ENCODE assay signal across 7 cellular contexts in the genomic region with DNA sequence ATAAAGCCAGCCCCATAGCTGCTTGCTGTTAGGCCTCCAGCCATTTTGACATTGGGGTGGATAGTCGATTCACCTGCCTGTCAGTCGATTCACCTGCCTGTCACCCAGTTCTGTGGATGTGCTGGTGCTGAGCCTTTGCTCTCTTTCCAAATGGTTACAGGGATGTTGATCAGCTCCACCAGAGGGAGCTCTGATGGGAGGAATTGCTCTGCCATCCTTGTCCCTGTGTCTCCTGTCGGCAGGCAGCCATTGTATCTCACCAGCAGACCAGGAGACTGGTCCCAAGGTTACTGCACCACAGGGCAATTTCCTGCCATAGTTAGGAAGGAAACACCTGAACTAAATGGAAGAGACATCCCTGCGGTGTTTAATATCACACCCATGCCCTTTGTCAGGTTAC. TPM values are rescaled to one million over a fixed set of nuclear protein-coding genes. Genes with fewer than 3 reads are reported as not detected.
A peak's percentile ranks its signal among the peaks of the same experiment; 100 is the strongest.
DNase-seq lines count a peak whose midpoint lies in the region; ATAC-seq and TF ChIP-seq lines count a peak whose summit lies in the region.

No MANE protein-coding gene starts in this region.

- no peak for ATAC-seq in gastroesophageal sphincter
- ATAC-seq in effector memory CD8-positive, alpha-beta T cell (replicated peaks) = no peak

- H3K9me3 Mint-ChIP-seq in effector memory CD8-positive, alpha-beta T cell = no peaks in the 10 kb centered on the region

- H3K27me3 Mint-ChIP-seq in effector memory CD8-positive, alpha-beta T cell = peaks cover 9 to 15% of the 10 kb centered on the region in 2 donors

- peaks cover 4% of the 10 kb centered on the region for H4K20me1 ChIP-seq in smooth muscle cell (ENCODE audit: low read depth)

- H3K4me3 ChIP-seq in gastroesophageal sphincter (no peak overlapping the region), smooth muscle cell (no peak overlapping the region)

- 62% methylated on average over 3 of the region's 4 CpGs; no CpG with 5 or more reads in 1 of the 2 donors for whole genome bisulfite sequencing in gastroesophageal sphincter (ENCODE audit: low coverage in 1 of 2), 2 donors
- WGBS in smooth muscle cell (ENCODE audit: low lambda C conversion rate) = 85% methylated on average over 4 of the region's 4 CpGs

- TF ChIP-seq EP300 in gastroesophageal sphincter (IDR thresholded peaks at IDR 0.05) = no peak

- H3K4me1 Mint-ChIP-seq in effector memory CD8-positive, alpha-beta T cell (ENCODE audit: low read depth in 2 of 2) = peaks cover 6 to 12% of the 10 kb centered on the region in 2 donors

- H3K36me3 Mint-ChIP-seq in effector memory CD8-positive, alpha-beta T cell (ENCODE audit: insufficient read depth) = no peaks in the 10 kb centered on the region

- peak overlapping the region in 1 of 2 donors; percentile 7 for H3K4me3 Mint-ChIP-seq in effector memory CD8-positive, alpha-beta T cell

- H3K36me3 ChIP-seq in gastroesophageal sphincter (peaks cover 0 to 14% of the 10 kb centered on the region in 2 donors), smooth muscle cell (ENCODE audit: low read depth) (no peaks in the 10 kb centered on the region)

- H3K4me2 ChIP-seq in smooth muscle cell = no peak overlapping the region

- no peak for TF ChIP-seq POLR2A in gastroesophageal sphincter (IDR thresholded peaks at IDR 0.05)

- H3K27me3 ChIP-seq in gastroesophageal sphincter (peaks cover 10% of the 10 kb centered on the region), smooth muscle cell (ENCODE audit: low read depth) (no peaks in the 10 kb centered on the region)

- no peak overlapping the region for H3K27ac ChIP-seq in gastroesophageal sphincter
- H3K27ac ChIP-seq in smooth muscle cell (ENCODE audit: low read depth) = no peak overlapping the region

- no peak overlapping the region for H3K9ac ChIP-seq in smooth muscle cell (ENCODE audit: low read depth)

- H3F3A ChIP-seq in smooth muscle cell (ENCODE audit: low read depth) = peaks cover 3% of the 10 kb centered on the region

- no peak overlapping the region for H3K27ac Mint-ChIP-seq in effector memory CD8-positive, alpha-beta T cell

- H3K79me2 ChIP-seq in smooth muscle cell (ENCODE audit: low read depth) = no peaks in the 10 kb centered on the region

- H3K4me1 ChIP-seq in gastroesophageal sphincter (peaks cover 0 to 18% (median 0%) of the 10 kb centered on the region in 3 donors), smooth muscle cell (ENCODE audit: low read depth) (peaks cover 3% of the 10 kb centered on the region)

- H2AFZ ChIP-seq in smooth muscle cell (ENCODE audit: low read depth) = no peak overlapping the region

- TF ChIP-seq CTCF in gastroesophageal sphincter (IDR thresholded peaks at IDR 0.05) = peak in 3 of 4 experiments; percentile 40 to 53 (median 50)
- TF ChIP-seq CTCF in smooth muscle cell (IDR thresholded peaks at IDR 0.05; ENCODE audit: borderline replicate concordance, insufficient read depth, poor library complexity, severe bottlenecking) = peak; percentile 41

- H3K9me3 ChIP-seq in gastroesophageal sphincter (no peaks in the 10 kb centered on the region), smooth muscle cell (replicated peaks; ENCODE audit: low read depth) (no peaks in the 10 kb centered on the region)

- peak; percentile 68 for DNase-seq in DMS53 (lab: John Stamatoyannopoulos, UW)
- DNase-seq in HT-29 (ENCODE audit: low spot score) = peak; percentile 75
- DNase-seq in SK-N-DZ (ENCODE audit: low spot score) = peak; percentile 33
- no peak for DNase-seq in smooth muscle cell (lab: John Stamatoyannopoulos, UW; ENCODE audit: unreplicated experiment)
- no peak for DNase-seq in effector memory CD8-positive, alpha-beta T cell
- DNase-seq in T-helper 1 cell = no peak

RNA-seq across cellular contexts. Expression of gene MPEG1, which starts 6.1 kb away (rescaled TPM):
- not detected in 2 replicates for total RNA-seq in HT-29 (2014; rRNA removed; shearing (Covaris generic))
- not detected in 2 replicates for polyA plus RNA-seq in SK-N-DZ (2014; cell fraction: cytosol; rRNA removed)
- polyA plus RNA-seq in SK-N-DZ (2014; cell fraction: nucleus; rRNA removed) = not detected in 2 replicates
- 10 to 100 TPM in 2 of 4 donors, 1 to 10 TPM in 2; 3.6 to 35.5 (median 11.4) TPM for total RNA-seq in gastroesophageal sphincter
- 0.13 TPM in 1 of 2 replicates, not detected in the other for total RNA-seq in smooth muscle cell
- 0.07 TPM in 1 of 2 replicates, not detected in the other for polyA plus RNA-seq in smooth muscle cell

RNA-seq across cellular contexts. Expression of gene DTX4, which starts 34.7 kb away (rescaled TPM):
- total RNA-seq in HT-29 (2014; rRNA removed; shearing (Covaris generic)) = 20.8 and 22.6 TPM in 2 replicates
- polyA plus RNA-seq in SK-N-DZ (2014; cell fraction: cytosol; rRNA removed) = 5.3 and 5.4 TPM in 2 replicates
- 6.7 and 6.9 TPM in 2 replicates for polyA plus RNA-seq in SK-N-DZ (2014; cell fraction: nucleus; rRNA removed)
- 1 to 10 TPM; 2.0 to 6.8 (median 6.2) TPM for total RNA-seq in gastroesophageal sphincter
- total RNA-seq in smooth muscle cell = 13.0 and 14.2 TPM in 2 replicates
- polyA plus RNA-seq in smooth muscle cell = 10.2 and 14.1 TPM in 2 replicates

Comparison
In these comparisons a context has a peak if more than half of its experiments do, and no peak if none do; other contexts are left out.
1. DNase-seq: peak in DMS53 (single experiment), HT-29 (single experiment) and SK-N-DZ (single experiment); none in smooth muscle cell (single experiment), effector memory CD8-positive, alpha-beta T cell (0 of 3) and T-helper 1 cell (0 of 5).